ENCODE assay signal across 13 cellular contexts in the genomic region with DNA sequence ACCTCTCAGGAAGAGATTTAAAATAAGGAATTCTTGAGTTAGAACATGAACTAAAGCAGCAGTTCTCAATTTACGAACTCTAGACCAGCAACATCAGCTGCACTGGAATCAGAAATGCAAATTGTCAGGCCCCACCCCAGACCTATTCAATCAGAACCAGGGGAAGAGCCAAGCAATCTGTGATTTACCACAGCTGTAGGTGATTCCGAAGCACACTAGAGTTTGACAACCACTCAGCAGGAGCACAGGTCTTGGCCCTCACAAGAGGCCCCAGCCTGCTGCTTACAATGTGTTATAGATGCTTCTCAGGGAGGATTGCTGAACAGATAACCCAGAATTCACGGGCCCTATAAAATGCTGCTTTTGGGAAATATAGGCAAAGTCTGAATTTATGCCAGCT.
DNase-seq lines count a peak whose midpoint lies in the region; ATAC-seq and TF ChIP-seq lines count a peak whose summit lies in the region.
"Had no signal": no experiment of that assay in that cellular context is flagged by ENCODE, and none has a peak within 500 bp of the region (broad histone marks: within the 10 kb centered on the region; RNA-seq: fewer than 3 reads in every experiment).

No MANE protein-coding gene starts in this region.

- DNase-seq in glutamatergic neuron (no peak), right lobe of liver (no peak), SHP77 treated with DMSO at 0.1 percent for 48 hours (lab: John Stamatoyannopoulos, UW) (no peak)
- DNase-seq: DMS153, NCI-H1105, NCI-H226, OCI-M1, upper lobe of right lung had no signal

- no peaks in the 10 kb centered on the region for H3K36me3 ChIP-seq in right lobe of liver
- H3K36me3 ChIP-seq: upper lobe of right lung had no signal

- intact Hi-C loops in right lobe of liver (cut with DNase I) = no loop called here

- H3K9me3 Mint-ChIP-seq in glutamatergic neuron (ENCODE audit: unreplicated experiment) = no peaks in the 10 kb centered on the region

- peaks cover 9% of the 10 kb centered on the region for H3K4me1 Mint-ChIP-seq in glutamatergic neuron (ENCODE audit: low read depth, unreplicated experiment)

- H3K27ac ChIP-seq in right lobe of liver = no peak overlapping the region
- H3K27ac ChIP-seq: upper lobe of right lung had no signal

- no peak for TF ChIP-seq POLR2A in right lobe of liver (IDR thresholded peaks at IDR 0.05)

- no peaks in the 10 kb centered on the region for H3K36me3 Mint-ChIP-seq in glutamatergic neuron (ENCODE audit: unreplicated experiment)

- H3K27me3 ChIP-seq in right lobe of liver = no peaks in the 10 kb centered on the region
- H3K27me3 ChIP-seq: upper lobe of right lung had no signal

- TF ChIP-seq CTCF in glutamatergic neuron (IDR thresholded peaks at IDR 0.05; ENCODE audit: partially characterized antibody, unreplicated experiment) = no peak
- no peak for TF ChIP-seq CTCF in right lobe of liver (IDR thresholded peaks at IDR 0.05)

- ATAC-seq in GM18502 (IDR thresholded peaks at IDR 0.05; ENCODE audit: poor library complexity, unreplicated experiment) (peak; percentile 54), GM21390 (IDR thresholded peaks at IDR 0.05; ENCODE audit: unreplicated experiment) (peak; percentile 54), HG03045 (IDR thresholded peaks at IDR 0.05; ENCODE audit: unreplicated experiment) (peak; percentile 66), right lobe of liver (no peak), HG03108 (IDR thresholded peaks at IDR 0.05; ENCODE audit: unreplicated experiment) (no peak), HG02973 (IDR thresholded peaks at IDR 0.05; ENCODE audit: unreplicated experiment) (no peak)
- ATAC-seq: upper lobe of right lung had no signal

- H3K4me3 ChIP-seq in right lobe of liver = no peak overlapping the region
- H3K4me3 ChIP-seq: upper lobe of right lung had no signal

- peak overlapping the region; percentile 31 for H3K27ac Mint-ChIP-seq in glutamatergic neuron (ENCODE audit: unreplicated experiment)

- no peaks in the 10 kb centered on the region for H3K27me3 Mint-ChIP-seq in glutamatergic neuron (ENCODE audit: unreplicated experiment)

- WGBS in right lobe of liver (ENCODE audit: insufficient coverage, low coverage, low lambda C conversion rate, missing lambda C conversion rate) = 94% methylated on average over 3 of the region's 3 CpGs

- no peak overlapping the region for H3K4me3 Mint-ChIP-seq in glutamatergic neuron (ENCODE audit: unreplicated experiment)

- H3K9me3 ChIP-seq in right lobe of liver = no peaks in the 10 kb centered on the region
- H3K9me3 ChIP-seq: upper lobe of right lung had no signal

- H3K4me1 ChIP-seq in right lobe of liver = no peaks in the 10 kb centered on the region
- H3K4me1 ChIP-seq: upper lobe of right lung had no signal

Comparison
In these comparisons a context has a peak if more than half of its experiments do, and no peak if none do; other contexts are left out.
1. ATAC-seq: peak in GM18502 (single experiment), GM21390 (single experiment) and HG03045 (single experiment); none in right lobe of liver (0 of 4), HG03108 (single experiment) and HG02973 (single experiment).